Comparison of ENCODE assay signal across 27 cellular contexts in genomic region chr11:125155767-125156166, GRCh38. TPM values are rescaled to one million over a fixed set of nuclear protein-coding genes. Genes with fewer than 3 reads are reported as not detected.
DNase-seq lines count a peak whose midpoint lies in the region; ATAC-seq, FAIRE-seq and TF ChIP-seq lines count a peak whose summit lies in the region.
"Had no signal": no experiment of that assay in that cellular context is flagged by ENCODE, and none has a peak within 500 bp of the region (broad histone marks: within the 10 kb centered on the region; RNA-seq: fewer than 3 reads in every experiment).

No MANE protein-coding gene starts in this region.

- TF ChIP-seq CTCF in heart right ventricle (IDR thresholded peaks at IDR 0.05) (no peak), K562 (IDR thresholded peaks at IDR 0.05 in 2 of 3, conservative IDR thresholded peaks at IDR 0.05 in 1 of 3; ENCODE audit: insufficient read depth in 2 of 3, low read depth in 1 of 3, low read length in 3 of 3) (no peak), nephron (IDR thresholded peaks at IDR 0.05; ENCODE audit: unreplicated experiment in 3 of 3) (no peak), PC-3 (conservative IDR thresholded peaks at IDR 0.05; ENCODE audit: low read depth, low read length) (no peak)

- BruUV-seq in K562 (replicated peaks; lab: Mats Ljungman, UMichigan) (no TSS peak), PC-3 (replicated peaks; lab: Mats Ljungman, UMichigan) (no TSS peak)

- H2AFZ ChIP-seq in K562 (ENCODE audit: low read depth, low read length) (no peak overlapping the region), PC-3 (ENCODE audit: low read length) (no peak overlapping the region)
- H2AFZ ChIP-seq: GM23248 had no signal

- H3K9me3 ChIP-seq in heart right ventricle (no peaks in the 10 kb centered on the region), K562 (replicated peaks; ENCODE audit: control insufficient read depth, insufficient read depth, low read depth, low read length) (no peaks in the 10 kb centered on the region; the same call in 1 of the 2 replicates), PC-3 (ENCODE audit: low read length) (no peaks in the 10 kb centered on the region)
- H3K9me3 ChIP-seq: BE2C had no signal

- POLR2A ChIA-PET in K562 (lab: Yijun Ruan, JAX) (no interaction called here), PC-3 (lab: Charles Lee; ENCODE audit: unreplicated experiment) (no interaction called here)

- 89 to 95% methylated on average over 4 of the region's 4 CpGs for WGBS in heart right ventricle, 2 donors
- 1% methylated on average over 4 of the region's 4 CpGs for WGBS in K562 (ENCODE audit: insufficient coverage, low coverage, missing lambda C conversion rate)

- in situ Hi-C loops in K562 (cut with MboI), result no loop called here

- peaks cover 0 to 14% (median 5%) of the 10 kb centered on the region in 7 donors for H3K27me3 ChIP-seq in heart right ventricle
- H3K27me3 ChIP-seq in K562 (ENCODE audit: control insufficient read depth in 2 of 2, insufficient read depth in 2 of 2, low read length in 2 of 2), result peaks cover 7 to 41% of the 10 kb centered on the region in 2 experiments
- peaks cover 52% of the 10 kb centered on the region for H3K27me3 ChIP-seq in PC-3 (ENCODE audit: low read length)
- H3K27me3 ChIP-seq: MG63 had no signal

- TF ChIP-seq EP300 in K562 (IDR thresholded peaks at IDR 0.05; ENCODE audit: low read length), result no peak

- H3K4me3 Mint-ChIP-seq in nephron, result no peak overlapping the region
- H3K4me3 Mint-ChIP-seq: CD14-positive monocyte; CD8-positive, alpha-beta memory T cell; H9 had no signal

- H3K9ac ChIP-seq in K562 (ENCODE audit: insufficient read depth in 1 of 2, low read depth in 2 of 2, low read length in 2 of 2) (no peak overlapping the region), PC-3 (ENCODE audit: low read length) (no peak overlapping the region)
- H3K9ac ChIP-seq: GM23248 had no signal

- H3K4me3 ChIP-seq in heart right ventricle (no peak overlapping the region), K562 (no peak overlapping the region), PC-3 (ENCODE audit: low read length) (no peak overlapping the region)
- H3K4me3 ChIP-seq: GM23248, MG63 had no signal

- H3K36me3 ChIP-seq in heart right ventricle, result no peaks in the 10 kb centered on the region
- H3K36me3 ChIP-seq in K562 (ENCODE audit: control insufficient read depth, insufficient read depth, low read length), result no peaks in the 10 kb centered on the region
- H3K36me3 ChIP-seq in PC-3 (ENCODE audit: low read depth, low read length), result no peaks in the 10 kb centered on the region
- H3K36me3 ChIP-seq: BE2C, MG63 had no signal

- no peaks in the 10 kb centered on the region for H3K36me3 Mint-ChIP-seq in nephron (ENCODE audit: low read depth)
- H3K36me3 Mint-ChIP-seq: CD14-positive monocyte had no signal

- FAIRE-seq in K562 (lab: Jason Lieb, UNC), result no peak
- FAIRE-seq: GM18507 had no signal

- H3K79me2 ChIP-seq in K562 (ENCODE audit: control insufficient read depth, insufficient read depth, low read length) (no peaks in the 10 kb centered on the region), PC-3 (ENCODE audit: low read length) (no peaks in the 10 kb centered on the region)

- CTCF ChIA-PET in K562 (lab: Yijun Ruan, JAX; ENCODE audit: low intra/inter-chr PET ratio) (no interaction called here), PC-3 (lab: Charles Lee) (no interaction called here)

- no peak for TF ChIP-seq RAD21 in K562 (CRISPR knock-in tag; conservative IDR thresholded peaks at IDR 0.05 in 1 of 2, IDR thresholded peaks at IDR 0.05 in 1 of 2)

- intact Hi-C loops in cardiac septum (cut with DNase I), result no loop called here
- intact Hi-C loops in heart right ventricle (cut with DNase I), result loop anchor here in 1 of 10 donors (10.0 kb wide), 1 partner anchor 249 kb away; no protein-coding TSS in a partner anchor
- intact Hi-C loops in K562 (cut with micrococcal nuclease), result no loop called here
- intact Hi-C loops in PC-3 (cut with micrococcal nuclease), result no loop called here

- peaks cover 24% of the 10 kb centered on the region for H3K27me3 Mint-ChIP-seq in nephron (ENCODE audit: low read depth)

- no peaks in the 10 kb centered on the region for H3K9me1 ChIP-seq in K562 (ENCODE audit: control insufficient read depth, insufficient read depth, low read length)

- no peak for TF ChIP-seq POLR2A in K562 (conservative IDR thresholded peaks at IDR 0.05)
- TF ChIP-seq POLR2A in erythroblast (IDR thresholded peaks at IDR 0.05; ENCODE audit: low read length), result no peak

- no peaks in the 10 kb centered on the region for H3K9me3 Mint-ChIP-seq in nephron
- H3K9me3 Mint-ChIP-seq: CD8-positive, alpha-beta memory T cell had no signal

- H3F3A ChIP-seq in PC-3 (ENCODE audit: low read length, unreplicated experiment), result no peaks in the 10 kb centered on the region

- no peaks in the 10 kb centered on the region for H3K9me2 ChIP-seq in PC-3 (replicated peaks; ENCODE audit: low read length)

- H3K27ac ChIP-seq in heart right ventricle (no peak overlapping the region), K562 (ENCODE audit: extremely low read depth, low read depth, low read length) (no peak overlapping the region), PC-3 (ENCODE audit: low read length) (no peak overlapping the region)
- H3K27ac ChIP-seq: GM23248, RWPE1 had no signal

- ATAC-seq in heart right ventricle (no peak), K562 (no peak), PC-3 (no peak), GM18861 (IDR thresholded peaks at IDR 0.05; ENCODE audit: unreplicated experiment) (no peak)

- no peak overlapping the region for H3K4me2 ChIP-seq in K562 (ENCODE audit: insufficient read depth, low read length)
- no peak overlapping the region for H3K4me2 ChIP-seq in PC-3 (ENCODE audit: low read length)

- peaks cover 48% of the 10 kb centered on the region for H3K4me1 Mint-ChIP-seq in nephron
- H3K4me1 Mint-ChIP-seq: CD14-positive monocyte; CD8-positive, alpha-beta memory T cell had no signal

- DNase-seq in cardiac septum (ENCODE audit: low spot score) (peak; percentile 38), heart right ventricle (no peak), K562 (ENCODE audit: extremely low read depth in 1 of 4, low spot score in 3 of 4) (no peak), PC-3 (no peak), erythroblast (lab: John Stamatoyannopoulos, UW) (no peak)
- DNase-seq: 8988T; ACHN; BE2C; CD8-positive, alpha-beta memory T cell; DMS79 treated with DMSO at 0.1 percent for 48 hours; GF-D8; GM23248; H9; KG1; MG63; NCI-H1105 treated with DMSO at 0.1 percent for 48 hours; NCI-H146; NCI-H2029; NCI-H446; NCI-H524 treated with DMSO at 0.1 percent for 48 hours; SHP77 treated with DMSO at 0.1 percent for 48 hours had no signal

- no peaks in the 10 kb centered on the region for H4K20me1 ChIP-seq in K562 (replicated peaks; ENCODE audit: control insufficient read depth, insufficient read depth, low read length)
- no peaks in the 10 kb centered on the region for H4K20me1 ChIP-seq in PC-3 (ENCODE audit: low read length)

- H3K4me1 ChIP-seq in heart right ventricle, result no peaks in the 10 kb centered on the region
- H3K4me1 ChIP-seq in K562 (replicated peaks in 1 of 2; ENCODE audit: control insufficient read depth in 2 of 2, insufficient read depth in 2 of 2, low read length in 2 of 2), result no peaks in the 10 kb centered on the region
- H3K4me1 ChIP-seq in PC-3 (ENCODE audit: insufficient read depth, low read length), result no peaks in the 10 kb centered on the region
- H3K4me1 ChIP-seq: BE2C had no signal

- peak overlapping the region in 2 of 3 experiments; percentile 23 to 66 for H3K27ac Mint-ChIP-seq in nephron
- H3K27ac Mint-ChIP-seq: CD14-positive monocyte, H9 had no signal

RNA-seq across cellular contexts. Expression of gene PKNOX2, which starts 8.8 kb away (rescaled TPM):
- 7.1 TPM for total RNA-seq in cardiac septum
- 1 to 10 TPM; 3.1 to 5.8 (median 4.9) TPM for total RNA-seq in heart right ventricle
- polyA plus RNA-seq in heart right ventricle, result 1 to 10 TPM; 2.5 to 3.1 TPM
- not detected in 2 replicates for total RNA-seq in K562 (2011; cell fraction: chromatin; rRNA removed; ENCODE audit: low replicate concordance)
- total RNA-seq in K562 (2011; cell fraction: nucleolus; rRNA removed), result not detected in 2 replicates
- not detected in 2 replicates for total RNA-seq in K562 (2011; cell fraction: nucleoplasm; rRNA removed)
- not detected in 2 replicates for total RNA-seq in K562 (2014; rRNA removed)
- total RNA-seq in K562 (2014; rRNA removed; fragmentation: Illumina TruSeq; extraction: Trizol), result not detected in 2 replicates
- total RNA-seq in K562 (2015; rRNA removed; fragmentation: Illumina TruSeq; extraction: Trizol), result not detected in 2 replicates
- total RNA-seq in K562 (2021), result not detected in 2 replicates
- polyA plus RNA-seq in K562 (2011; rRNA removed), result not detected in 2 replicates
- polyA plus RNA-seq in K562 (2011; cell fraction: cytosol; rRNA removed), result not detected in 2 replicates
- polyA plus RNA-seq in K562 (2011; cell fraction: nucleus; rRNA removed), result not detected in 2 replicates
- 0.01 TPM in 1 of 2 replicates, not detected in the other for polyA plus RNA-seq in K562 (2012)
- not detected in 2 replicates for polyA plus RNA-seq in K562 (2014; fragmentation: Illumina TruSeq; extraction: Trizol)
- polyA plus RNA-seq in K562 (2014; fragmentation: Nextera tagmentation; extraction: Ambion mirVana), result not detected
- polyA plus RNA-seq in K562 (2014; rRNA removed), result not detected in 2 replicates
- not detected in 2 replicates for polyA minus RNA-seq in K562 (2011; rRNA and poly(A)+ RNA removed)
- not detected in 2 replicates for polyA minus RNA-seq in K562 (2011; cell fraction: cytosol; rRNA and poly(A)+ RNA removed)
- not detected in 2 replicates for polyA minus RNA-seq in K562 (2011; cell fraction: nucleus; rRNA and poly(A)+ RNA removed)
- 0.12 TPM in 1 of 2 replicates, not detected in the other for total RNA-seq in PC-3 (2014; rRNA removed)
- total RNA-seq: CD8-positive, alpha-beta memory T cell; HT-29 had no signal
- polyA plus RNA-seq: CD14-positive monocyte; CD8-positive, alpha-beta memory T cell had no signal

RNA-seq across cellular contexts. Expression of gene TMEM218, which starts 44.3 kb away (rescaled TPM):
- total RNA-seq in cardiac septum (8.7 TPM), heart right ventricle (1 to 10 TPM; 4.5 to 7.8 (median 6.7) TPM), K562 (2014; rRNA removed) (13.4 and 19.4 TPM in 2 replicates), K562 (2014; rRNA removed; fragmentation: Illumina TruSeq; extraction: Trizol) (26.9 and 28.7 TPM in 2 replicates), K562 (2015; rRNA removed; fragmentation: Illumina TruSeq; extraction: Trizol) (21.7 and 25.4 TPM in 2 replicates), K562 (2021) (15.9 and 17.2 TPM in 2 replicates), PC-3 (2014; rRNA removed) (33.6 and 37.0 TPM in 2 replicates)
- polyA plus RNA-seq in heart right ventricle (10 to 100 TPM in 1 of 2 donors, 1 to 10 TPM in 1; 7.6 to 17.1 TPM), K562 (2011; rRNA removed) (17.5 and 32.2 TPM in 2 replicates), K562 (2014; fragmentation: Illumina TruSeq; extraction: Trizol) (25.4 and 30.5 TPM in 2 replicates), K562 (2014; fragmentation: Nextera tagmentation; extraction: Ambion mirVana) (10 to 100 TPM; 24.8 to 25.1 TPM), K562 (2014; rRNA removed) (24.7 and 26.6 TPM in 2 replicates)
- 14.9 and 15.6 TPM in 2 replicates for total RNA-seq in K562 (2011; cell fraction: chromatin; rRNA removed; ENCODE audit: low replicate concordance)
- total RNA-seq in K562 (2011; cell fraction: nucleolus; rRNA removed), result 11.4 and 16.0 TPM in 2 replicates
- total RNA-seq in K562 (2011; cell fraction: nucleoplasm; rRNA removed), result 20.0 and 24.9 TPM in 2 replicates
- 17.6 and 22.3 TPM in 2 replicates for polyA plus RNA-seq in K562 (2011; cell fraction: cytosol; rRNA removed)
- polyA plus RNA-seq in K562 (2011; cell fraction: nucleus; rRNA removed), result 36.4 and 50.8 TPM in 2 replicates
- 23.1 and 29.3 TPM in 2 replicates for polyA plus RNA-seq in K562 (2012)
- 8.5 and 11.0 TPM in 2 replicates for polyA minus RNA-seq in K562 (2011; rRNA and poly(A)+ RNA removed)
- polyA minus RNA-seq in K562 (2011; cell fraction: cytosol; rRNA and poly(A)+ RNA removed), result 4.2 and 6.5 TPM in 2 replicates
- polyA minus RNA-seq in K562 (2011; cell fraction: nucleus; rRNA and poly(A)+ RNA removed), result 11.8 and 13.7 TPM in 2 replicates
